ENCODE assay signal across 10 cellular contexts in genomic region chr22:22882033-22882717, GRCh38. TPM values are rescaled to one million over a fixed set of nuclear protein-coding genes. Genes with fewer than 3 reads are reported as not detected.
DNase-seq lines count a peak whose midpoint lies in the region; ATAC-seq, FAIRE-seq and TF ChIP-seq lines count a peak whose summit lies in the region.
"Had no signal": no experiment of that assay in that cellular context is flagged by ENCODE, and none has a peak within 500 bp of the region (broad histone marks: within the 10 kb centered on the region; RNA-seq: fewer than 3 reads in every experiment).

No MANE protein-coding gene starts in this region.

- intact Hi-C loops in Calu3 (cut with micrococcal nuclease; ENCODE audit: unreplicated experiment) (loop anchor here (10.0 kb wide), 1 partner anchor 417 kb away; no protein-coding TSS in a partner anchor), kidney (cut with DNase I) (no loop called here)

- no peak overlapping the region for H3K4me3 ChIP-seq in kidney (ENCODE audit: low read length in 2 of 2)

- no peaks in the 10 kb centered on the region for H3K4me1 Mint-ChIP-seq in Calu3 (ENCODE audit: low read depth, unreplicated experiment)

- no peaks in the 10 kb centered on the region for H3K9me3 ChIP-seq in kidney (ENCODE audit: control insufficient read depth in 1 of 2, low read length in 2 of 2)

- H3K4me1 ChIP-seq in kidney (ENCODE audit: control insufficient read depth in 1 of 2, insufficient read depth in 1 of 2, low read depth in 1 of 2, low read length in 2 of 2): no peaks in the 10 kb centered on the region

- FAIRE-seq in kidney (lab: Jason Lieb, UNC): no peak
- FAIRE-seq: keratinocyte had no signal

- H3K36me3 ChIP-seq in kidney (ENCODE audit: control insufficient read depth in 1 of 2, insufficient read depth in 2 of 2, low read length in 2 of 2): no peaks in the 10 kb centered on the region

- no peak for ATAC-seq in GM21381 (IDR thresholded peaks at IDR 0.05; ENCODE audit: unreplicated experiment)
- ATAC-seq in HG03045 (IDR thresholded peaks at IDR 0.05; ENCODE audit: unreplicated experiment): no peak

- no peak for TF ChIP-seq CTCF in Calu3 (IDR thresholded peaks at IDR 0.05; ENCODE audit: unreplicated experiment)
- no peak for TF ChIP-seq CTCF in kidney (IDR thresholded peaks at IDR 0.05; ENCODE audit: borderline replicate concordance, extremely low read depth, insufficient read depth)

- in situ Hi-C loops in GM18951 (cut with MboI; ENCODE audit: low sequenced_read_pairs, unreplicated experiment): no loop called here

- peak; percentile 37 for DNase-seq in Calu3
- peak; percentile 34 for DNase-seq in kidney
- no peak for DNase-seq in GF-D8 (lab: John Stamatoyannopoulos, UW)
- DNase-seq in middle frontal gyrus (ENCODE audit: extremely low spot score, low spot score): no peak

- H3K27ac Mint-ChIP-seq in Calu3 (ENCODE audit: unreplicated experiment): no peak overlapping the region

- no TSS peak for BruUV-seq in Calu3 (replicated peaks; lab: Mats Ljungman, UMichigan)

- TF ChIP-seq POLR2A in GM18951 (IDR thresholded peaks at IDR 0.05; ENCODE audit: extremely low read depth, insufficient read depth, insufficient read length): peak; percentile 22
- TF ChIP-seq POLR2A in Raji (IDR thresholded peaks at IDR 0.05; ENCODE audit: insufficient read depth, low read depth, low read length): peak; percentile 39

- H3K27ac ChIP-seq in kidney (ENCODE audit: low read depth in 2 of 2, low read length in 2 of 2): no peak overlapping the region

- H3K27me3 Mint-ChIP-seq in Calu3 (ENCODE audit: unreplicated experiment): peaks cover 88% of the 10 kb centered on the region

- no peak overlapping the region for H3K4me3 Mint-ChIP-seq in Calu3 (ENCODE audit: low read depth, unreplicated experiment)

- no peaks in the 10 kb centered on the region for H3K36me3 Mint-ChIP-seq in Calu3 (ENCODE audit: insufficient read depth, unreplicated experiment)

- no peaks in the 10 kb centered on the region for H3K9me3 Mint-ChIP-seq in Calu3 (ENCODE audit: low read depth, unreplicated experiment)

- CTCF ChIA-PET in Calu3 (lab: Charles Lee): no interaction called here

- no peak overlapping the region for H3K9ac ChIP-seq in kidney (ENCODE audit: low read length in 2 of 2)

RNA-seq across cellular contexts. Expression of gene IGLL5, which starts 5.4 kb away (rescaled TPM):
- not detected in 2 replicates for total RNA-seq in Calu3 (2022)
- total RNA-seq in kidney: 103 TPM
- 1.9 TPM for polyA plus RNA-seq in kidney (ENCODE audit: insufficient read depth, low read depth, low replicate concordance)
- total RNA-seq: epithelial cell of proximal tubule had no signal
- polyA plus RNA-seq: keratinocyte had no signal

Comparison
In these comparisons a context has a peak if more than half of its experiments do, and no peak if none do; other contexts are left out.
1. DNase-seq: peak in Calu3 (single experiment) and kidney (single experiment); none in GF-D8 (single experiment) and middle frontal gyrus (single experiment).
2. RNA of gene IGLL5, which starts 5.4 kb away (total RNA-seq): 103 TPM in kidney (single experiment); not detected in Calu3; every median in the first group is over 100 times any median in the second.